8 cellular contexts compared by ENCODE assay signal in the genomic region with DNA sequence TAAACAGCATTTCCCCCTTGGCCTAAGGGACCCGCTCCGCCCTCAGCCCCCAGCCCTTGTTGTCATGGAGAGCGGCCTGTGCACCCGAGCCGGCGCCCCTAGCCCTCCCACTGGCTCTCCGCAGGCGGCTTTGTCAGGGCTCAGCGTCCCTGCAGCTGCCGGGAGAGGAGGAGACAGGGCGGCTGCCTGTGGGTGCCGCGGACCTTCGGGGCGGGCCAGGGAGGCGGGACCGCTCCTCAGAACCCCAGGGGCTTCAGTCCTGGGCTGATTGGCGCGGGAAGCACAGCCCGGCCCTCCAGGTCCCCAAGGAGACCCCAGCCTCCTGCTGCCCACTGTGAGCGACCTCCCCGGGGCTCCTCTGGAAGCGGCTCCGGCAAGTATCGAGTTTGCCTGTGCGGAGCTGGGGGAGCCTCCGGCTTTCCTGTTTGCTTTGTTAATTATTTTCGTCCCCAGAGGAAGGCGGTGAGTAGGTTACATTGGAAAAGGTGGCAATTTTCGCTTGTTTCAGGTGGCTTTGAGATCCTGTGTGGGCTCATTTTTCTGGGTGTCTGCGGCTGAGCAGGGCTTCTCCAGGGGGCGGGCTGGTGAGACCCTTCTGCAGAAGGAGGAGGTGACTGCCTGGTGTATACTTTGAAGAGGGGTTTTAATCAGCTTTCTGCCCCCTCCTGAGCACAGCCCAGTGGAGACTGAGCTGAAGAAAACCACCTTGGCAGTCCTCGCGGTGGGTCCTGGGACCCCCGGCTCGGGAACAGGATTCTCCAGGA. TPM values are rescaled to one million over a fixed set of nuclear protein-coding genes. Genes with fewer than 3 reads are reported as not detected.
A peak's percentile ranks its signal among the peaks of the same experiment; 100 is the strongest.
DNase-seq lines count a peak whose midpoint lies in the region; ATAC-seq and TF ChIP-seq lines count a peak whose summit lies in the region.

A gene with protein sequence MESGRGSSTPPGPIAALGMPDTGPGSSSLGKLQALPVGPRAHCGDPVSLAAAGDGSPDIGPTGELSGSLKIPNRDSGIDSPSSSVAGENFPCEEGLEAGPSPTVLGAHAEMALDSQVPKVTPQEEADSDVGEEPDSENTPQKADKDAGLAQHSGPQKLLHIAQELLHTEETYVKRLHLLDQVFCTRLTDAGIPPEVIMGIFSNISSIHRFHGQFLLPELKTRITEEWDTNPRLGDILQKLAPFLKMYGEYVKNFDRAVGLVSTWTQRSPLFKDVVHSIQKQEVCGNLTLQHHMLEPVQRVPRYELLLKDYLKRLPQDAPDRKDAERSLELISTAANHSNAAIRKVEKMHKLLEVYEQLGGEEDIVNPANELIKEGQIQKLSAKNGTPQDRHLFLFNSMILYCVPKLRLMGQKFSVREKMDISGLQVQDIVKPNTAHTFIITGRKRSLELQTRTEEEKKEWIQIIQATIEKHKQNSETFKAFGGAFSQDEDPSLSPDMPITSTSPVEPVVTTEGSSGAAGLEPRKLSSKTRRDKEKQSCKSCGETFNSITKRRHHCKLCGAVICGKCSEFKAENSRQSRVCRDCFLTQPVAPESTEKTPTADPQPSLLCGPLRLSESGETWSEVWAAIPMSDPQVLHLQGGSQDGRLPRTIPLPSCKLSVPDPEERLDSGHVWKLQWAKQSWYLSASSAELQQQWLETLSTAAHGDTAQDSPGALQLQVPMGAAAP (plus strand): TSS at position 256 of the 764 bp plus-strand sequence. CDS start 28,734 bp downstream, outside the sequence.

- ATAC-seq in HG02970 (IDR thresholded peaks at IDR 0.05; ENCODE audit: low FRiP score, unreplicated experiment) (no peak), GM19463 (IDR thresholded peaks at IDR 0.05; ENCODE audit: unreplicated experiment) (no peak)

- H3K4ac ChIP-seq in neuronal stem cell (ENCODE audit: low read length): peak within 1 kb of the TSS; percentile 13

- peak within 1 kb of the TSS; percentile 89 for H3K18ac ChIP-seq in neuronal stem cell (ENCODE audit: low read length)

- H4K91ac ChIP-seq in neuronal stem cell (ENCODE audit: low read depth, low read length, poor library complexity): peak within 1 kb of the TSS; percentile 93

- H2BK15ac ChIP-seq in neuronal stem cell (ENCODE audit: low read length): peak within 1 kb of the TSS; percentile 94

- H2BK120ac ChIP-seq in neuronal stem cell (ENCODE audit: low read depth, low read length): peak within 1 kb of the TSS; percentile 56

- H3K4me1 ChIP-seq in neuronal stem cell (ENCODE audit: control insufficient read depth in 2 of 2, insufficient read depth in 1 of 2, low read depth in 1 of 2, low read length in 2 of 2): peaks cover 10 to 23% of the 10 kb centered on the region in 2 donors

- TF ChIP-seq CTCF in foreskin fibroblast (IDR thresholded peaks at IDR 0.05; ENCODE audit: low read depth, low read length): no peak

- H4K8ac ChIP-seq in neuronal stem cell (ENCODE audit: low read depth, low read length): no peak within 1 kb of the TSS

- no CpG with 5 or more reads among the region's 36 CpGs for WGBS in neuronal stem cell (ENCODE audit: extremely low coverage in 2 of 2, insufficient read length in 2 of 2, insufficient replicate concordance in 1 of 2), 2 donors

- no peak within 1 kb of the TSS for H3K27ac ChIP-seq in neuronal stem cell (replicated peaks; ENCODE audit: low read length)

- H3K36me3 ChIP-seq in neuronal stem cell (replicated peaks in 1 of 2; ENCODE audit: control insufficient read depth in 2 of 2, insufficient read depth in 2 of 2, low read length in 2 of 2): no peaks in the 10 kb centered on the region

- peak within 1 kb of the TSS; percentile 97 for H2AFZ ChIP-seq in neuronal stem cell (ENCODE audit: low read length)

- H3K14ac ChIP-seq in neuronal stem cell (ENCODE audit: low read length): peak within 1 kb of the TSS; percentile 72

- peaks cover 0 to 6% of the 10 kb centered on the region in 2 donors for H3K9me3 ChIP-seq in neuronal stem cell (replicated peaks in 1 of 2; ENCODE audit: control insufficient read depth in 2 of 2, insufficient read depth in 1 of 2, low read depth in 1 of 2, low read length in 2 of 2)

- H2AK5ac ChIP-seq in neuronal stem cell (ENCODE audit: low read depth, low read length): peak within 1 kb of the TSS; percentile 33

- DNase-seq in DMS53 treated with DMSO at 0.1 percent for 48 hours (lab: John Stamatoyannopoulos, UW; ENCODE audit: unreplicated experiment) (peak; percentile 17), NCI-H2171 treated with DMSO at 0.1 percent for 48 hours (lab: John Stamatoyannopoulos, UW) (peak; percentile 71), activated T-cell treated with anti-CD3 and anti-CD28 coated beads for 24 hours (ENCODE audit: low read depth) (peak; percentile 35), foreskin fibroblast (peak; percentile 6 to 40), neuronal stem cell (ENCODE audit: low spot score) (no peak), amniotic stem cell (lab: John Stamatoyannopoulos, UW) (no peak)

- H3K4me3 ChIP-seq in foreskin fibroblast (ENCODE audit: low read depth in 1 of 2, low read length in 2 of 2): peak within 1 kb of the TSS; percentile 32 to 36
- peak within 1 kb of the TSS; percentile 32 to 74 for H3K4me3 ChIP-seq in neuronal stem cell (ENCODE audit: low read length in 2 of 2)

- peak within 1 kb of the TSS; percentile 53 for H3K9ac ChIP-seq in neuronal stem cell (ENCODE audit: low read depth, low read length, poor library complexity)

- peaks cover 0 to 21% (median 5%) of the 10 kb centered on the region in 3 experiments for H3K27me3 ChIP-seq in neuronal stem cell (ENCODE audit: control insufficient read depth in 3 of 3, insufficient read depth in 3 of 3, low read depth in 1 of 3, low read length in 3 of 3)

- H2BK5ac ChIP-seq in neuronal stem cell (ENCODE audit: low read length): no peak within 1 kb of the TSS

- H3K23ac ChIP-seq in neuronal stem cell (ENCODE audit: low read depth, low read length, poor library complexity): peak within 1 kb of the TSS; percentile 50

- H2BK12ac ChIP-seq in neuronal stem cell (ENCODE audit: low read length): peak within 1 kb of the TSS; percentile 76

- H3K4me2 ChIP-seq in neuronal stem cell (ENCODE audit: insufficient read depth, low read length, poor library complexity, severe bottlenecking): peak within 1 kb of the TSS; percentile 70

- H3K79me1 ChIP-seq in neuronal stem cell (ENCODE audit: low read depth, low read length): peaks cover 3% of the 10 kb centered on the region

RNA-seq across cellular contexts. Expression of the gene that starts here (rescaled TPM):
- 0.47 TPM for polyA plus RNA-seq in neuronal stem cell (2013, experiment 1 of 2)
- 0.44 TPM for polyA plus RNA-seq in neuronal stem cell (2013, experiment 2 of 2)

Comparison
In these comparisons a context has a peak if more than half of its experiments do, and no peak if none do; other contexts are left out.
1. DNase-seq: peak in DMS53 treated with DMSO at 0.1 percent for 48 hours (single experiment), NCI-H2171 treated with DMSO at 0.1 percent for 48 hours (single experiment), activated T-cell treated with anti-CD3 and anti-CD28 coated beads for 24 hours (single experiment) and foreskin fibroblast (2 of 2); none in neuronal stem cell (single experiment) and amniotic stem cell (single experiment).